5 cellular contexts compared by ENCODE assay signal in the genomic region with DNA sequence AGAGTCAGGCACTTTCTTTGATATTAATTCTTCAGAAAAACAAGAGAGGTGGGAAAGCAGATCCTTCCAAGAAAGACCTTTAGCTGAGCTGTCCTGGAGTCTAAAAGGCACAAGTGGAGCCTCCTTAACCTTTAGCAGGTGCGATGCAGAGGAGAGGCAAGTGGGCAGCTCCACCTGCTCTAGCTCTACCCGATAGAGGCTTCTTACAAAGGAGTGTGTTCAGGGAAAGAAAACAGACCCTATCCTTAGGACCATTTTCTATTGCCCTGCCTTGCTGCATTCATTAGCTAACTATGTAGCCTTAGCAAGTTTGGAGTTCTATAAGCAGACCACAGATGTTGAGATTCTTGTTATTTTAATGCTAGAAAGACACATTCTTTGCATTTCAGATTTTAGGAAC.
"Had no signal": no experiment of that assay in that cellular context is flagged by ENCODE, and none has a peak within 500 bp of the region (broad histone marks: within the 10 kb centered on the region; RNA-seq: fewer than 3 reads in every experiment).

No MANE protein-coding gene starts in this region.

- H3K27ac Mint-ChIP-seq: IgD-negative memory B cell had no signal

- H3K27me3 Mint-ChIP-seq: IgD-negative memory B cell had no signal

- H3K4me3 Mint-ChIP-seq: H9, IgD-negative memory B cell had no signal

- H3K36me3 Mint-ChIP-seq: IgD-negative memory B cell had no signal

- DNase-seq: GOT3, H9, HCEC 1CT had no signal

- H3K9me3 Mint-ChIP-seq: H9 had no signal

- FAIRE-seq: HTR-8/SVneo had no signal

- H3K4me1 Mint-ChIP-seq: IgD-negative memory B cell had no signal
